Comparison of ENCODE assay signal across 2 cellular contexts in genomic region chr19:12965017-12965811, GRCh38.
TF ChIP-seq lines count a peak whose summit lies in the region.

No MANE protein-coding gene starts in this region.

TF ChIP-seq in A549, 52 proteins besides CTCF, POLR2A, EP300 and RAD21:
- TF ChIP-seq RFX5 (IDR thresholded peaks at IDR 0.05) (no peak), EHF (CRISPR knock-in tag; IDR thresholded peaks at IDR 0.05) (no peak), CHD4 (IDR thresholded peaks at IDR 0.05; ENCODE audit: borderline replicate concordance) (no peak), CHD2 (IDR thresholded peaks at IDR 0.05; ENCODE audit: low read length, partially characterized antibody) (no peak), TFCP2L1 (CRISPR knock-in tag; IDR thresholded peaks at IDR 0.05) (no peak), HOXB5 (CRISPR knock-in tag; IDR thresholded peaks at IDR 0.05) (no peak), SMC3 (IDR thresholded peaks at IDR 0.05) (peak; percentile 57), ZFP36 (IDR thresholded peaks at IDR 0.05; ENCODE audit: borderline replicate concordance, partially characterized antibody) (peak; percentile 75), CEBPB (IDR thresholded peaks at IDR 0.05) (no peak), MYC (IDR thresholded peaks at IDR 0.05; ENCODE audit: borderline replicate concordance, low read length) (peak; percentile 35; the same call in 1 of the 2 replicates), SREBF2 (IDR thresholded peaks at IDR 0.05) (no peak), FOSB (CRISPR knock-in tag; IDR thresholded peaks at IDR 0.05) (no peak), MAZ (IDR thresholded peaks at IDR 0.05; ENCODE audit: borderline replicate concordance, low read depth, low read length) (peak; percentile 58; the same call in 1 of the 2 replicates), RCOR1 (IDR thresholded peaks at IDR 0.05; ENCODE audit: low read depth, low read length) (no peak), PBX3 (IDR thresholded peaks at IDR 0.05) (no peak), BHLHE40 (IDR thresholded peaks at IDR 0.05; ENCODE audit: low read depth, low read length) (no peak), KDM1A (IDR thresholded peaks at IDR 0.05; ENCODE audit: low read depth) (no peak), PHF8 (IDR thresholded peaks at IDR 0.05; ENCODE audit: borderline replicate concordance, low read depth) (no peak), NFE2L2 (conservative IDR thresholded peaks at IDR 0.05; ENCODE audit: low read length) (no peak), ZC3H11A (IDR thresholded peaks at IDR 0.05) (no peak), ZSCAN20 (CRISPR knock-in tag; IDR thresholded peaks at IDR 0.05) (no peak), HOXB13 (CRISPR knock-in tag; IDR thresholded peaks at IDR 0.05; ENCODE audit: low read depth) (no peak), NPAS2 (CRISPR knock-in tag; IDR thresholded peaks at IDR 0.05; ENCODE audit: borderline replicate concordance) (no peak), RARB (CRISPR knock-in tag; IDR thresholded peaks at IDR 0.05) (no peak), POLR2AphosphoS2 (conservative IDR thresholded peaks at IDR 0.05; ENCODE audit: low read length) (no peak), JUN (IDR thresholded peaks at IDR 0.05) (0 out of 5 replicates have a peak, but pooled peaks of 1 of the 2 experiments have one; percentile 23), TP53 (CRISPR knock-in tag; IDR thresholded peaks at IDR 0.05) (no peak)
- TF ChIP-seq, protein P1, sequence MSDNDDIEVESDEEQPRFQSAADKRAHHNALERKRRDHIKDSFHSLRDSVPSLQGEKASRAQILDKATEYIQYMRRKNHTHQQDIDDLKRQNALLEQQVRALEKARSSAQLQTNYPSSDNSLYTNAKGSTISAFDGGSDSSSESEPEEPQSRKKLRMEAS (IDR thresholded peaks at IDR 0.05): peak; percentile 52; the same call in 1 of the 2 replicates
- TF ChIP-seq, protein P2, sequence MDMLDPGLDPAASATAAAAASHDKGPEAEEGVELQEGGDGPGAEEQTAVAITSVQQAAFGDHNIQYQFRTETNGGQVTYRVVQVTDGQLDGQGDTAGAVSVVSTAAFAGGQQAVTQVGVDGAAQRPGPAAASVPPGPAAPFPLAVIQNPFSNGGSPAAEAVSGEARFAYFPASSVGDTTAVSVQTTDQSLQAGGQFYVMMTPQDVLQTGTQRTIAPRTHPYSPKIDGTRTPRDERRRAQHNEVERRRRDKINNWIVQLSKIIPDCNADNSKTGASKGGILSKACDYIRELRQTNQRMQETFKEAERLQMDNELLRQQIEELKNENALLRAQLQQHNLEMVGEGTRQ (IDR thresholded peaks at IDR 0.05): no peak
- TF ChIP-seq, protein P3, sequence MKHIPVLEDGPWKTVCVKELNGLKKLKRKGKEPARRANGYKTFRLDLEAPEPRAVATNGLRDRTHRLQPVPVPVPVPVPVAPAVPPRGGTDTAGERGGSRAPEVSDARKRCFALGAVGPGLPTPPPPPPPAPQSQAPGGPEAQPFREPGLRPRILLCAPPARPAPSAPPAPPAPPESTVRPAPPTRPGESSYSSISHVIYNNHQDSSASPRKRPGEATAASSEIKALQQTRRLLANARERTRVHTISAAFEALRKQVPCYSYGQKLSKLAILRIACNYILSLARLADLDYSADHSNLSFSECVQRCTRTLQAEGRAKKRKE (CRISPR knock-in tag; IDR thresholded peaks at IDR 0.05; ENCODE audit: low read depth): no peak
- TF ChIP-seq, protein P4, sequence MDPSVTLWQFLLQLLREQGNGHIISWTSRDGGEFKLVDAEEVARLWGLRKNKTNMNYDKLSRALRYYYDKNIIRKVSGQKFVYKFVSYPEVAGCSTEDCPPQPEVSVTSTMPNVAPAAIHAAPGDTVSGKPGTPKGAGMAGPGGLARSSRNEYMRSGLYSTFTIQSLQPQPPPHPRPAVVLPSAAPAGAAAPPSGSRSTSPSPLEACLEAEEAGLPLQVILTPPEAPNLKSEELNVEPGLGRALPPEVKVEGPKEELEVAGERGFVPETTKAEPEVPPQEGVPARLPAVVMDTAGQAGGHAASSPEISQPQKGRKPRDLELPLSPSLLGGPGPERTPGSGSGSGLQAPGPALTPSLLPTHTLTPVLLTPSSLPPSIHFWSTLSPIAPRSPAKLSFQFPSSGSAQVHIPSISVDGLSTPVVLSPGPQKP (IDR thresholded peaks at IDR 0.05; ENCODE audit: low read depth, low read length): no peak
- TF ChIP-seq, protein P5, sequence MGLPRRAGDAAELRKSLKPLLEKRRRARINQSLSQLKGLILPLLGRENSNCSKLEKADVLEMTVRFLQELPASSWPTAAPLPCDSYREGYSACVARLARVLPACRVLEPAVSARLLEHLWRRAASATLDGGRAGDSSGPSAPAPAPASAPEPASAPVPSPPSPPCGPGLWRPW (IDR thresholded peaks at IDR 0.05): no peak

TF ChIP-seq in IMR-90, 13 proteins besides CTCF, POLR2A, EP300 and RAD21:
- TF ChIP-seq MAZ (IDR thresholded peaks at IDR 0.05; ENCODE audit: borderline replicate concordance, low read depth, low read length) (peak; percentile 84), NFE2L2 (IDR thresholded peaks at IDR 0.05; ENCODE audit: low read depth, low read length) (no peak), MXI1 (IDR thresholded peaks at IDR 0.05; ENCODE audit: borderline replicate concordance, low read depth, low read length) (no peak), BHLHE40 (IDR thresholded peaks at IDR 0.05; ENCODE audit: low read depth, low read length) (no peak), CEBPB (IDR thresholded peaks at IDR 0.05; ENCODE audit: low read depth, low read length) (no peak), CHD1 (IDR thresholded peaks at IDR 0.05; ENCODE audit: low read depth, low read length) (no peak), RFX5 (IDR thresholded peaks at IDR 0.05; ENCODE audit: low read depth, low read length) (no peak), SMC3 (IDR thresholded peaks at IDR 0.05; ENCODE audit: low read depth, low read length) (peak; percentile 73)
- TF ChIP-seq, protein P2 (IDR thresholded peaks at IDR 0.05; ENCODE audit: low read depth, low read length): no peak
- TF ChIP-seq, protein P4 (IDR thresholded peaks at IDR 0.05; ENCODE audit: borderline replicate concordance, low read depth, low read length): no peak
